ENCODE assay signal across 22 cellular contexts in the genomic region with DNA sequence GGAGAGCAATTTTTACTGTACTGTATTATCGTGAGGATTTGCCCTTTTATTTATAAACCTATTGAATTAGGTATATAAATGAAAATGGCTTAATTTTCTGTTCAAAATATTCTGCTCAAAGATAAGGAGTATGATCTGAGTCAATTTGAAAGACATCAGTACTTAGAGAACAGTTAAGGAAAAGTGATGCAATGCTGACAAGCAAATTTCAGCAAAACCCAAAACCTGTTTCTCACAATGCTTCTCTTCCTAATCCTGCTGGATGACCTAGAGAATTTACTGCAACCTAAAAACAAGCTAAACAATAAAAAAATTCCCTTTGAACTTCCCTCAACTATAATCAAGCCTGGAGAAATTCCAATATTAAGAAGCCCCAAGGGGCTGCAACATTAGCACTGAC.
DNase-seq lines count a peak whose midpoint lies in the region; ATAC-seq and TF ChIP-seq lines count a peak whose summit lies in the region.
"Had no signal": no experiment of that assay in that cellular context is flagged by ENCODE, and none has a peak within 500 bp of the region (broad histone marks: within the 10 kb centered on the region; RNA-seq: fewer than 3 reads in every experiment).

No MANE protein-coding gene starts in this region.

- no peak for DNase-seq in CD4-positive, alpha-beta T cell
- peak; percentile 23 for DNase-seq in choroid plexus epithelial cell (ENCODE audit: low read depth)
- peak; percentile 4 for DNase-seq in myocyte (ENCODE audit: low read depth)
- DNase-seq in amygdala (lab: John Stamatoyannopoulos, UW): no peak
- DNase-seq in nucleus accumbens (lab: John Stamatoyannopoulos, UW): no peak
- DNase-seq: activated CD4-positive, alpha-beta memory T cell treated with anti-CD3 and anti-CD28 coated beads, Interleukin-2, amount 10 ng/mL, durations not matched to agents 7 days and 5 days; dermis blood vessel endothelial cell; EL; Karpas-422; left lung; mucosa of descending colon; NCI-H1092 treated with DMSO at 0.1 percent for 48 hours; NCI-H2081 treated with DMSO at 0.1 percent for 48 hours; RPMI8226; stimulated activated CD4-positive, alpha-beta T cell treated with anti-CD3 and anti-CD28 coated beads, Interleukin-12 subunit alpha, Interleukin-12 subunit beta, amount 100 ng/mL, for 4 hours; T-cell had no signal

- peak overlapping the region; percentile 18 for H3K27ac Mint-ChIP-seq in CD4-positive, alpha-beta T cell
- H3K27ac Mint-ChIP-seq: activated CD4-positive, alpha-beta memory T cell treated with anti-CD3 and anti-CD28 coated beads, Interleukin-2, amount 10 ng/mL, durations not matched to agents 7 days and 5 days; activated T-helper 17 cell treated with anti-CD3 and anti-CD28 coated beads, Interleukin-2, amount 50 U/mL, for 72 hours; B cell; stimulated activated effector memory CD8-positive, alpha-beta T cell treated with anti-CD3 and anti-CD28 coated beads, Interleukin-12 subunit alpha, Interleukin-12 subunit beta, amount 100 ng/mL, for 72 hours had no signal

- H3K27me3 ChIP-seq in CD4-positive, alpha-beta T cell (ENCODE audit: control insufficient read depth, insufficient read depth, low read length): no peaks in the 10 kb centered on the region
- no peaks in the 10 kb centered on the region for H3K27me3 ChIP-seq in HUES6 (ENCODE audit: control insufficient read depth, insufficient read depth, low read length)
- H3K27me3 ChIP-seq: left lung had no signal

- H3K4me1 ChIP-seq in HUES6 (ENCODE audit: control insufficient read depth, insufficient read depth, low read length): peaks cover 11% of the 10 kb centered on the region; the same call in 1 of the 2 replicates

- H3K9me3 Mint-ChIP-seq in CD4-positive, alpha-beta T cell: peaks cover 2% of the 10 kb centered on the region
- H3K9me3 Mint-ChIP-seq: activated T-helper 17 cell treated with anti-CD3 and anti-CD28 coated beads, Interleukin-2, amount 50 U/mL, for 72 hours; stimulated activated effector memory CD8-positive, alpha-beta T cell treated with anti-CD3 and anti-CD28 coated beads, Interleukin-12 subunit alpha, Interleukin-12 subunit beta, amount 100 ng/mL, for 72 hours had no signal

- ATAC-seq in CD4-positive, alpha-beta T cell (ENCODE audit: poor library complexity): no peak
- ATAC-seq in GM21515 (IDR thresholded peaks at IDR 0.05; ENCODE audit: unreplicated experiment): no peak
- ATAC-seq: left lung; mucosa of descending colon; stimulated activated effector memory CD8-positive, alpha-beta T cell treated with anti-CD3 and anti-CD28 coated beads, Interleukin-12 subunit alpha, Interleukin-12 subunit beta, amount 100 ng/mL, for 72 hours; T-cell had no signal

- H3K4me3 ChIP-seq in HUES6 (ENCODE audit: low read depth, low read length) (no peak overlapping the region), choroid plexus epithelial cell (ENCODE audit: low read depth, low read length) (no peak overlapping the region)
- H3K4me3 ChIP-seq: left lung, mucosa of descending colon had no signal

- H3K36me3 ChIP-seq in HUES6 (ENCODE audit: control insufficient read depth, insufficient read depth, low read length): 0 out of 2 replicates have a peak, but pooled peaks cover 5% of the 10 kb centered on the region
- H3K36me3 ChIP-seq: left lung had no signal

- POLR2A ChIA-PET in CD4-positive, alpha-beta T cell (lab: Charles Lee): no interaction called here

- peaks cover 30% of the 10 kb centered on the region for H3K36me3 Mint-ChIP-seq in CD4-positive, alpha-beta T cell (ENCODE audit: low read depth)
- H3K36me3 Mint-ChIP-seq: stimulated activated effector memory CD8-positive, alpha-beta T cell treated with anti-CD3 and anti-CD28 coated beads, Interleukin-12 subunit alpha, Interleukin-12 subunit beta, amount 100 ng/mL, for 72 hours had no signal

- H3K27ac ChIP-seq in CD4-positive, alpha-beta T cell (ENCODE audit: low read depth, low read length): no peak overlapping the region
- peak overlapping the region; percentile 65; the same call in 1 of the 2 replicates for H3K27ac ChIP-seq in HUES6 (ENCODE audit: low read depth, low read length)
- H3K27ac ChIP-seq: left lung, VCaP had no signal

- H3K4me1 Mint-ChIP-seq in CD4-positive, alpha-beta T cell (ENCODE audit: low read depth): peaks cover 65% of the 10 kb centered on the region

- no peak overlapping the region for H3K9ac ChIP-seq in HUES6 (ENCODE audit: low read length)

- no peak for TF ChIP-seq CTCF in CD4-positive, alpha-beta T cell (IDR thresholded peaks at IDR 0.05)
- TF ChIP-seq CTCF in choroid plexus epithelial cell (conservative IDR thresholded peaks at IDR 0.05; ENCODE audit: low read depth, low read length): no peak

- CTCF ChIA-PET in CD4-positive, alpha-beta T cell (lab: Charles Lee): interaction anchor here (2.0 kb wide), 1 partner anchor 14 kb away, joined by 4 read pairs; no protein-coding TSS in a partner anchor

- H3K27me3 Mint-ChIP-seq in CD4-positive, alpha-beta T cell: no peaks in the 10 kb centered on the region
- H3K27me3 Mint-ChIP-seq: activated CD4-positive, alpha-beta memory T cell treated with anti-CD3 and anti-CD28 coated beads, Interleukin-2, amount 10 ng/mL, durations not matched to agents 7 days and 5 days; activated T-helper 17 cell treated with anti-CD3 and anti-CD28 coated beads, Interleukin-2, amount 50 U/mL, for 72 hours; B cell; T-cell had no signal

- intact Hi-C loops in CD4-positive, alpha-beta T cell (cut with DNase I, micrococcal nuclease): no loop called here

- H3K4me3 Mint-ChIP-seq in CD4-positive, alpha-beta T cell: no peak overlapping the region
- H3K4me3 Mint-ChIP-seq: activated CD4-positive, alpha-beta memory T cell treated with anti-CD3 and anti-CD28 coated beads, Interleukin-2, amount 10 ng/mL, durations not matched to agents 7 days and 5 days; activated T-helper 17 cell treated with anti-CD3 and anti-CD28 coated beads, Interleukin-2, amount 50 U/mL, for 72 hours; B cell; stimulated activated effector memory CD8-positive, alpha-beta T cell treated with anti-CD3 and anti-CD28 coated beads, Interleukin-12 subunit alpha, Interleukin-12 subunit beta, amount 100 ng/mL, for 72 hours; T-cell had no signal

- H3K9me3 ChIP-seq in CD4-positive, alpha-beta T cell (ENCODE audit: control insufficient read depth, low read length): no peaks in the 10 kb centered on the region
- peaks cover under 1% of the 10 kb centered on the region; the same call in 1 of the 2 replicates for H3K9me3 ChIP-seq in HUES6 (ENCODE audit: control insufficient read depth, insufficient read depth, low read depth, low read length)
- H3K9me3 ChIP-seq: left lung, mucosa of descending colon had no signal

Comparison
In these comparisons a context has a peak if more than half of its experiments do, and no peak if none do; other contexts are left out.
1. DNase-seq: peak in choroid plexus epithelial cell (single experiment) and myocyte (single experiment); none in CD4-positive, alpha-beta T cell (0 of 10), amygdala (0 of 56) and nucleus accumbens (0 of 56).